8 cellular contexts compared by ENCODE assay signal in genomic region chr19:10230155-10230903, GRCh38. TPM values are rescaled to one million over a fixed set of nuclear protein-coding genes. Genes with fewer than 3 reads are reported as not detected.
DNase-seq lines count a peak whose midpoint lies in the region; ATAC-seq, FAIRE-seq and TF ChIP-seq lines count a peak whose summit lies in the region.

No MANE protein-coding gene starts in this region.

- H3K27ac ChIP-seq in pancreas (peak overlapping the region in 3 of 4 donors; percentile 5 to 69 (median 63)), upper lobe of left lung (peak overlapping the region; percentile 92 to 95 (median 93))

- no peak for TF ChIP-seq POLR2A in upper lobe of left lung (IDR thresholded peaks at IDR 0.05)

- no peak for TF ChIP-seq EP300 in upper lobe of left lung (IDR thresholded peaks at IDR 0.05)

- H3K36me3 ChIP-seq in pancreas, result no peaks in the 10 kb centered on the region
- H3K36me3 ChIP-seq in upper lobe of left lung, result no peaks in the 10 kb centered on the region

- H3K27me3 ChIP-seq in pancreas (no peaks in the 10 kb centered on the region), upper lobe of left lung (no peaks in the 10 kb centered on the region)

- no peaks in the 10 kb centered on the region for H3K4me1 ChIP-seq in pancreas
- H3K4me1 ChIP-seq in upper lobe of left lung, result peaks cover 19 to 60% (median 25%) of the 10 kb centered on the region in 4 donors

- ATAC-seq in pancreas (peak in 3 of 4 donors; percentile 10 to 14 (median 12)), upper lobe of left lung (ENCODE audit: low FRiP score in 2 of 2) (peak in 1 of 2 donors; percentile 57), GM19397 (IDR thresholded peaks at IDR 0.05; ENCODE audit: unreplicated experiment) (no peak)

- no peak for FAIRE-seq in pancreas (lab: Jason Lieb, UNC)

- in situ Hi-C loops in GM13977 (cut with MboI; ENCODE audit: low pct_unique_long_range_greater_than_20kb, low sequenced_read_pairs, unreplicated experiment), result no loop called here

- H3K9me3 ChIP-seq in pancreas, result no peaks in the 10 kb centered on the region
- H3K9me3 ChIP-seq in upper lobe of left lung, result no peaks in the 10 kb centered on the region

- intact Hi-C loops in pancreas (cut with DNase I), result no loop called here

- DNase-seq in GM13977 (ENCODE audit: low spot score) (peak; percentile 57), NCI-H146 (lab: John Stamatoyannopoulos, UW) (peak; percentile 59), foreskin fibroblast (peak; percentile 48 to 73), pancreas (peak in 5 of 6 donors; percentile 30 to 77 (median 62)), upper lobe of left lung (peak; percentile 24 to 92), kidney glomerular epithelial cell (lab: John Stamatoyannopoulos, UW) (no peak)
- DNase-seq in activated T-helper 1 cell treated with anti-CD3 and anti-CD28 coated beads, Interleukin-2, amount 50 U/mL, for 16 hours (ENCODE audit: low read depth in 1 of 2, low spot score in 1 of 2), result peak; percentile 25 to 57

- 1 to 2% methylated on average over 62 to 72 of the region's 72 CpGs for WGBS in pancreas, 2 donors
- WGBS in upper lobe of left lung, 2 donors, result 0% methylated on average over 4 to 32 of the region's 72 CpGs

- TF ChIP-seq CTCF in GM13977 (IDR thresholded peaks at IDR 0.05; ENCODE audit: extremely low read depth, insufficient read depth, missing control alignments) (peak; percentile 6), foreskin fibroblast (IDR thresholded peaks at IDR 0.05; ENCODE audit: low read depth, low read length) (peak; percentile 8), pancreas (IDR thresholded peaks at IDR 0.05) (no peak), upper lobe of left lung (IDR thresholded peaks at IDR 0.05) (peak in 1 of 6 experiments; percentile 15)

- peak overlapping the region; percentile 95 to 97 for H3K4me3 ChIP-seq in foreskin fibroblast (ENCODE audit: low read depth in 1 of 2, low read length in 2 of 2)
- peak overlapping the region; percentile 82 to 95 (median 88) for H3K4me3 ChIP-seq in pancreas
- peak overlapping the region; percentile 69 to 99 (median 95) for H3K4me3 ChIP-seq in upper lobe of left lung

RNA-seq across cellular contexts. Expression of gene S1PR2, which starts 0.8 kb away (rescaled TPM):
- total RNA-seq in pancreas (1 to 10 TPM; 1.9 to 4.8 (median 3.0) TPM), upper lobe of left lung (10 to 100 TPM in 4 of 6 donors, 1 to 10 TPM in 2; 9.1 to 30.0 (median 16.0) TPM)
- 1 to 10 TPM; 1.6 to 2.0 TPM for polyA plus RNA-seq in pancreas

RNA-seq across cellular contexts. Expression of gene MRPL4, which starts 21.7 kb away (rescaled TPM):
- total RNA-seq in pancreas (10 to 100 TPM in 4 of 6 donors, 1 to 10 TPM in 2; 9.9 to 17.6 (median 14.9) TPM), upper lobe of left lung (10 to 100 TPM; 23.0 to 70.8 (median 45.0) TPM)
- 10 to 100 TPM; 23.5 to 34.4 TPM for polyA plus RNA-seq in pancreas

RNA-seq across cellular contexts. Expression of gene DNMT1, which starts 35.6 kb away (rescaled TPM):
- total RNA-seq in pancreas (10 to 100 TPM; 11.4 to 27.5 (median 15.4) TPM), upper lobe of left lung (100 to 1,000 TPM in 1 of 6 donors, 10 to 100 TPM in 5; 54.0 to 166 (median 63.9) TPM)
- 10 to 100 TPM; 26.4 to 28.7 TPM for polyA plus RNA-seq in pancreas

RNA-seq across cellular contexts. Expression of gene ICAM1, which starts 40.6 kb away (rescaled TPM):
- total RNA-seq in pancreas (10 to 100 TPM in 2 of 6 donors, 1 to 10 TPM in 4; 2.2 to 32.4 (median 5.7) TPM), upper lobe of left lung (100 to 1,000 TPM; 190 to 791 (median 356) TPM)
- polyA plus RNA-seq in pancreas, result 10 to 100 TPM in 1 of 2 donors, 1 to 10 TPM in 1; 7.2 to 13.5 TPM

RNA-seq across cellular contexts. Expression of gene ICAM4, which starts 56.4 kb away (rescaled TPM):
- total RNA-seq in pancreas (under 1 TPM in 5 of 6 donors, not detected in 1; 0.13 to 0.56 (median 0.20) TPM), upper lobe of left lung (10 to 100 TPM in 5 of 6 donors, 1 to 10 TPM in 1; 6.3 to 24.3 (median 12.0) TPM)
- under 1 TPM in 1 of 2 donors, not detected in 1; 0.27 TPM for polyA plus RNA-seq in pancreas

Comparison
In these comparisons a context has a peak if more than half of its experiments do, and no peak if none do; other contexts are left out.
1. CTCF ChIP-seq: peak in GM13977 (single experiment) and foreskin fibroblast (single experiment); none in pancreas (0 of 4).
2. Peak in every context shown above with its lines, with median percentiles within 50 percentile points of each other: H3K4me3 ChIP-seq.